ENCODE assay signal across 1 cellular context in genomic region chr12:79886917-79887519, GRCh38.
TF ChIP-seq lines count a peak whose summit lies in the region.

No MANE protein-coding gene starts in this region.

TF ChIP-seq in HepG2, 621 proteins besides CTCF, POLR2A, EP300 and RAD21 (continued from another document):
- TF ChIP-seq ZNF646 (CRISPR knock-in tag; IDR thresholded peaks at IDR 0.05) = no peak
- TF ChIP-seq MEIS2 (CRISPR knock-in tag; IDR thresholded peaks at IDR 0.05) = no peak
- TF ChIP-seq FOXA3 (CRISPR knock-in tag; IDR thresholded peaks at IDR 0.05) = 0 out of 2 replicates have a peak, but pooled peaks have one; percentile 7
- no peak for TF ChIP-seq KDM5A (IDR thresholded peaks at IDR 0.05; ENCODE audit: borderline replicate concordance, low read length)
- peak; percentile 77 for TF ChIP-seq SMC3 (IDR thresholded peaks at IDR 0.05; ENCODE audit: low read length)
